ENCODE assay signal across 8 cellular contexts in genomic region chr5:6715271-6715670, GRCh38. TPM values are rescaled to one million over a fixed set of nuclear protein-coding genes. Genes with fewer than 3 reads are reported as not detected.
A peak's percentile ranks its signal among the peaks of the same experiment; 100 is the strongest.
DNase-seq lines count a peak whose midpoint lies in the region; ATAC-seq and TF ChIP-seq lines count a peak whose summit lies in the region.

No MANE protein-coding gene starts in this region.

- no peak for ATAC-seq in activated T-cell treated with anti-CD3 and anti-CD28 coated beads, Interleukin-2, amount 50 U/mL, for 4 hours
- ATAC-seq in right lobe of liver (no peak), HG02885 (IDR thresholded peaks at IDR 0.05; ENCODE audit: poor library complexity, unreplicated experiment) (no peak), aorta (ENCODE audit: low FRiP score) (no peak)

- H3K27ac ChIP-seq in right lobe of liver (peak overlapping the region in 2 of 3 donors; percentile 65 to 92), thymus (ENCODE audit: low read depth) (no peak overlapping the region), aorta (ENCODE audit: low read depth in 1 of 2, low read length in 2 of 2) (no peak overlapping the region)

- H3K27me3 Mint-ChIP-seq in activated T-cell treated with anti-CD3 and anti-CD28 coated beads, Interleukin-2, amount 50 U/mL, for 4 hours (ENCODE audit: low read depth) = no peaks in the 10 kb centered on the region

- no peaks in the 10 kb centered on the region for H3K9me3 Mint-ChIP-seq in activated T-cell treated with anti-CD3 and anti-CD28 coated beads, Interleukin-2, amount 50 U/mL, for 4 hours

- H3K4me1 ChIP-seq in adipocyte (ENCODE audit: control insufficient read depth, insufficient read depth, low read length) (peaks cover 52% of the 10 kb centered on the region), right lobe of liver (peaks cover 0 to 51% (median 15%) of the 10 kb centered on the region in 4 donors), thymus (ENCODE audit: control insufficient read depth, insufficient read depth, low read length) (peaks cover 47% of the 10 kb centered on the region), aorta (ENCODE audit: control insufficient read depth in 1 of 2, insufficient read depth in 2 of 2, low read length in 2 of 2) (peaks cover 7% of the 10 kb centered on the region in 2 donors)

- no peak for TF ChIP-seq CTCF in right lobe of liver (IDR thresholded peaks at IDR 0.05)

- DNase-seq in activated T-cell treated with anti-CD3 and anti-CD28 coated beads, Interleukin-2, amount 50 U/mL, for 4 hours = no peak
- no peak for DNase-seq in activated T-cell treated with anti-CD3 and anti-CD28 coated beads, Interleukin-2, amount 50 U/mL, for 48 hours
- no peak for DNase-seq in adipocyte (ENCODE audit: low read depth)
- DNase-seq in right lobe of liver = no peak
- no peak for DNase-seq in anterior cingulate cortex (lab: John Stamatoyannopoulos, UW)
- no peak for DNase-seq in aorta

- H3K4me3 ChIP-seq in adipocyte (ENCODE audit: low read length) (peak overlapping the region; percentile 93), right lobe of liver (peak overlapping the region; percentile 57 to 73 (median 61)), thymus (ENCODE audit: low read length) (peak overlapping the region; percentile 83), aorta (ENCODE audit: low read length in 2 of 2) (peak overlapping the region in 1 of 2 donors; percentile 98)

- 18% methylated on average over 6 of the region's 6 CpGs for WGBS in right lobe of liver (ENCODE audit: insufficient coverage, low coverage, low lambda C conversion rate, missing lambda C conversion rate)
- 75% methylated on average over 6 of the region's 6 CpGs for WGBS in thymus
- 32 to 35% methylated on average over 6 of the region's 6 CpGs for WGBS in aorta, 2 donors

- peaks cover 56% of the 10 kb centered on the region for H3K4me1 Mint-ChIP-seq in activated T-cell treated with anti-CD3 and anti-CD28 coated beads, Interleukin-2, amount 50 U/mL, for 4 hours (ENCODE audit: low read depth)

- no peaks in the 10 kb centered on the region for H3K27me3 ChIP-seq in adipocyte (replicated peaks; ENCODE audit: control insufficient read depth, insufficient read depth, low read length)
- no peaks in the 10 kb centered on the region for H3K27me3 ChIP-seq in right lobe of liver
- H3K27me3 ChIP-seq in thymus (ENCODE audit: control insufficient read depth, insufficient read depth) = no peaks in the 10 kb centered on the region
- H3K27me3 ChIP-seq in aorta (ENCODE audit: control insufficient read depth in 1 of 2, insufficient read depth in 2 of 2, low read length in 1 of 2) = no peaks in the 10 kb centered on the region

- H3K9me3 ChIP-seq in adipocyte (ENCODE audit: control insufficient read depth, low read length) = no peaks in the 10 kb centered on the region
- H3K9me3 ChIP-seq in right lobe of liver = no peaks in the 10 kb centered on the region
- no peaks in the 10 kb centered on the region for H3K9me3 ChIP-seq in thymus (ENCODE audit: control insufficient read depth)
- H3K9me3 ChIP-seq in aorta (ENCODE audit: control insufficient read depth, low read length) = no peaks in the 10 kb centered on the region

- peak overlapping the region; percentile 88 for H3K4me3 Mint-ChIP-seq in activated T-cell treated with anti-CD3 and anti-CD28 coated beads, Interleukin-2, amount 50 U/mL, for 4 hours

- H3K9ac ChIP-seq in adipocyte (ENCODE audit: low read length) = peak overlapping the region; percentile 90

- peaks cover 6% of the 10 kb centered on the region for H3K36me3 Mint-ChIP-seq in activated T-cell treated with anti-CD3 and anti-CD28 coated beads, Interleukin-2, amount 50 U/mL, for 4 hours (ENCODE audit: insufficient read depth)

- no peak for TF ChIP-seq POLR2A in right lobe of liver (IDR thresholded peaks at IDR 0.05)

- H3K36me3 ChIP-seq in adipocyte (ENCODE audit: control insufficient read depth, insufficient read depth, low read length, severe bottlenecking) (no peaks in the 10 kb centered on the region), right lobe of liver (no peaks in the 10 kb centered on the region), thymus (ENCODE audit: control insufficient read depth, insufficient read depth) (peaks cover 8% of the 10 kb centered on the region), aorta (ENCODE audit: control insufficient read depth in 1 of 2, insufficient read depth in 2 of 2, low read length in 1 of 2) (no peaks in the 10 kb centered on the region)

- intact Hi-C loops in right lobe of liver (cut with DNase I) (no loop called here), aorta (cut with DNase I) (loop anchor here in 1 of 2 donors (10.0 kb wide), 3 partner anchors 260 to 1290 kb away; partner anchors contain the start of genes ICE1 and MED10)

RNA-seq across cellular contexts. Expression of gene TENT4A, which starts 2.0 kb away (rescaled TPM):
- total RNA-seq in activated T-cell treated with anti-CD3 and anti-CD28 coated beads, Interleukin-2, amount 50 U/mL, for 4 hours = 10 to 100 TPM; 24.7 to 27.4 (median 25.9) TPM
- total RNA-seq in right lobe of liver (10 to 100 TPM in 4 of 6 experiments, 1 to 10 TPM in 2; 8.5 to 23.1 (median 13.2) TPM), aorta (10 to 100 TPM; 33.4 to 37.0 TPM)
- polyA plus RNA-seq in thymus (18.7 TPM), aorta (10 to 100 TPM in 1 of 2 donors, 1 to 10 TPM in 1; 4.1 to 12.6 TPM)

Comparison
In these comparisons a context has a peak if more than half of its experiments do, and no peak if none do; other contexts are left out.
1. H3K27ac ChIP-seq: peak in right lobe of liver (2 of 3); none in thymus (single experiment) and aorta (0 of 2).